ENCODE assay signal across 8 cellular contexts in the genomic region with DNA sequence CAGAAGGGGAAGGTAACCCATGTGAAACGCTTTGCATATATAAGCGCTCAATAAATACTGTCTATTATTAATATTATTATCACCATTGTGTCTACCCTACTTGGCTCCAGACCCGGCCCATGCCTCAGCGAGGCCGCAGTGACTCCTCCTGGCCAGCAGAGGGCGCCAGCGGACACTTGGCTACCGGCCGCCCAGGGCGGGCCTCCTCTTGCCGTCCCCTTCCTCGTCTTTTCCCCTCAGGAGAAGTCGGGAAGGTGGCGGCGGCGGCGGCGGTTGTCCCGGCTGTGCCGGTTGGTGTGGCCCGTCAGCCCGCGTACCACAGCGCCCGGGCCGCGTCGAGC. TPM values are rescaled to one million over a fixed set of nuclear protein-coding genes. Genes with fewer than 3 reads are reported as not detected.
A peak's percentile ranks its signal among the peaks of the same experiment; 100 is the strongest.
DNase-seq lines count a peak whose midpoint lies in the region; TF ChIP-seq lines count a peak whose summit lies in the region.

A gene with protein sequence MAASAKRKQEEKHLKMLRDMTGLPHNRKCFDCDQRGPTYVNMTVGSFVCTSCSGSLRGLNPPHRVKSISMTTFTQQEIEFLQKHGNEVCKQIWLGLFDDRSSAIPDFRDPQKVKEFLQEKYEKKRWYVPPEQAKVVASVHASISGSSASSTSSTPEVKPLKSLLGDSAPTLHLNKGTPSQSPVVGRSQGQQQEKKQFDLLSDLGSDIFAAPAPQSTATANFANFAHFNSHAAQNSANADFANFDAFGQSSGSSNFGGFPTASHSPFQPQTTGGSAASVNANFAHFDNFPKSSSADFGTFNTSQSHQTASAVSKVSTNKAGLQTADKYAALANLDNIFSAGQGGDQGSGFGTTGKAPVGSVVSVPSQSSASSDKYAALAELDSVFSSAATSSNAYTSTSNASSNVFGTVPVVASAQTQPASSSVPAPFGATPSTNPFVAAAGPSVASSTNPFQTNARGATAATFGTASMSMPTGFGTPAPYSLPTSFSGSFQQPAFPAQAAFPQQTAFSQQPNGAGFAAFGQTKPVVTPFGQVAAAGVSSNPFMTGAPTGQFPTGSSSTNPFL (plus strand): TSS at position 233 of the 341 bp plus-strand sequence. CDS start 266 bp downstream, outside the sequence.

- peaks cover 46% of the 10 kb centered on the region for H3K79me2 ChIP-seq in OCI-LY7 (ENCODE audit: insufficient read depth, low read depth, low read length)

- TF ChIP-seq CTCF in GM20000 (IDR thresholded peaks at IDR 0.05; ENCODE audit: extremely low read depth, missing control alignments) (peak; percentile 99), OCI-LY7 (conservative IDR thresholded peaks at IDR 0.05; ENCODE audit: low read length) (peak; percentile 90)

- H3K4me3 ChIP-seq in OCI-LY7 (ENCODE audit: low read depth, low read length, poor library complexity, severe bottlenecking): peak within 1 kb of the TSS; percentile 94

- DNase-seq in D341Med (ENCODE audit: low spot score) (peak; percentile 93), GM20000 (ENCODE audit: low spot score) (peak; percentile 94), HT-29 (ENCODE audit: low spot score) (peak; percentile 86), OCI-LY7 (ENCODE audit: low spot score) (peak; percentile 80), activated T-cell treated with anti-CD3 and anti-CD28 coated beads for 24 hours (ENCODE audit: low read depth) (peak; percentile 81), epithelial cell of prostate (ENCODE audit: low read depth, low spot score) (no peak), mucosa of gallbladder (ENCODE audit: low spot score) (peak; percentile 88)
- peak; percentile 67 to 80 for DNase-seq in stimulated activated CD8-positive, alpha-beta memory T cell treated with anti-CD3 and anti-CD28 coated beads, Interleukin-4, amount 100 ng/mL, for 4 hours (ENCODE audit: low read depth in 2 of 2, low spot score in 1 of 2)

- no peaks in the 10 kb centered on the region for H3K9me2 ChIP-seq in OCI-LY7 (ENCODE audit: insufficient read depth, low read length)

- POLR2A ChIA-PET in OCI-LY7 (lab: Charles Lee): no interaction called here

- H3K4me2 ChIP-seq in OCI-LY7 (ENCODE audit: low read length): peak within 1 kb of the TSS; percentile 97

- no TSS peak for BruUV-seq in OCI-LY7 (replicated peaks; lab: Mats Ljungman, UMichigan)

- intact Hi-C loops in OCI-LY7 (cut with micrococcal nuclease; ENCODE audit: unreplicated experiment): no loop called here

- no peaks in the 10 kb centered on the region for H3K36me3 ChIP-seq in OCI-LY7 (ENCODE audit: insufficient read depth, low read length)

- no peak within 1 kb of the TSS; the same call in 1 of the 2 replicates for H2AFZ ChIP-seq in OCI-LY7 (ENCODE audit: low read length)

- H3K27ac ChIP-seq in OCI-LY7 (ENCODE audit: low read depth, low read length, poor library complexity, severe bottlenecking) (peak within 1 kb of the TSS; percentile 21), epithelial cell of prostate (peak within 1 kb of the TSS; percentile 72)

- H4K20me1 ChIP-seq in OCI-LY7 (ENCODE audit: insufficient read depth, low read length): peaks cover 29% of the 10 kb centered on the region

- H3K9me3 ChIP-seq in OCI-LY7 (ENCODE audit: low read length): no peaks in the 10 kb centered on the region

- CTCF ChIA-PET in OCI-LY7 (lab: Charles Lee; ENCODE audit: unreplicated experiment): interaction anchor here (0.5 kb wide), 1 partner anchor 932 kb away, joined by 3 read pairs; no protein-coding TSS in a partner anchor

- H3K4me1 ChIP-seq in OCI-LY7 (ENCODE audit: insufficient read depth, low read length, poor library complexity, severe bottlenecking): peaks cover 17% of the 10 kb centered on the region

RNA-seq across cellular contexts. Expression of the gene that starts here (rescaled TPM):
- total RNA-seq in HT-29 (2014; rRNA removed; shearing (Covaris generic)): 38.0 and 40.9 TPM in 2 replicates
- total RNA-seq in OCI-LY7 (2014; rRNA removed; shearing (Covaris generic)): 29.4 and 37.6 TPM in 2 replicates
- total RNA-seq in OCI-LY7 (2022): 65.4 and 68.5 TPM in 2 replicates
- 77.9 TPM for total RNA-seq in mucosa of gallbladder
